8 cellular contexts compared by ENCODE assay signal in the genomic region with DNA sequence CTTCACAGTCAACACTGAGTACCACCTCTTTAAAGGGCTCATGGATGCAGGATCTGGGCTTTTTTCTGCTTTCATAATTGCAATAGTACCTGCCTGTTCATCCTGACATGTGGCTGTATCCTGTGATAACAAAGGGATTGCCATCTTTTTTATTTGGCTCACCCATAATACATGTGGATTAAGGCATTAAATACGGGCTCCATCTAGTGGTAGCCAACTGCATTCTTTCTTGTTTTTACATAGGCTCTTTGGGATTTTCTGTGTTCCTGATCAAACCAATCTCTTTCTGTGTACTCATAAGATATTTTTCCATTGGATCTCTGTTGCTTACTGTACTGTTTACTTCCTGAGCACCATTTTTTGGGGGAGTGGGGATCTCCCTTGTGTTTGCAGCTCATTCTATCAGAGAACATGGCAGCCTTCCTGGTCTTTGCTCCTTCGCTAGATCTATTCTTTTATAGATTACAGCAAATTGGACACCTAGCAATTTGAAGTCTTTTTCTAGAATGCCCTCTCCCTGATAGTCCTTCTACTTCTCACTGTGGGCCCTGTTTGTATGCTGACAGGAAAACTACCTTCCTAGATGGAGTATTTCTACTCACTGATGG.
A peak's percentile ranks its signal among the peaks of the same experiment; 100 is the strongest.
DNase-seq lines count a peak whose midpoint lies in the region; ATAC-seq and TF ChIP-seq lines count a peak whose summit lies in the region.

No MANE protein-coding gene starts in this region.

- no peak overlapping the region for H3K4me3 ChIP-seq in WERI-Rb-1 (ENCODE audit: low read depth, low read length)
- H3K4me3 ChIP-seq in CD8-positive, alpha-beta T cell (ENCODE audit: low read depth, low read length): no peak overlapping the region

- DNase-seq in ACHN (peak; percentile 51), NCI-H1694 (lab: John Stamatoyannopoulos, UW) (peak; percentile 50), WERI-Rb-1 (peak; percentile 15), inferior parietal cortex (ENCODE audit: extremely low spot score) (peak; percentile 49)
- DNase-seq in CD8-positive, alpha-beta T cell: no peak

- H3K4me3 Mint-ChIP-seq in CD8-positive, alpha-beta T cell: no peak overlapping the region

- H3K36me3 Mint-ChIP-seq in CD8-positive, alpha-beta T cell: no peaks in the 10 kb centered on the region

- H3K27me3 Mint-ChIP-seq in CD8-positive, alpha-beta T cell (ENCODE audit: low read depth): no peaks in the 10 kb centered on the region

- H3K36me3 ChIP-seq in WERI-Rb-1: no peaks in the 10 kb centered on the region
- H3K36me3 ChIP-seq in CD8-positive, alpha-beta T cell (ENCODE audit: insufficient read depth, low read length): no peaks in the 10 kb centered on the region

- H3K9me3 ChIP-seq in WERI-Rb-1 (ENCODE audit: severe bottlenecking): no peaks in the 10 kb centered on the region
- H3K9me3 ChIP-seq in CD8-positive, alpha-beta T cell (ENCODE audit: low read length): no peaks in the 10 kb centered on the region

- no peak overlapping the region for H3K27ac ChIP-seq in WERI-Rb-1
- H3K27ac ChIP-seq in CD8-positive, alpha-beta T cell (ENCODE audit: low read depth, low read length): no peak overlapping the region

- no peaks in the 10 kb centered on the region for H3K9me3 Mint-ChIP-seq in CD8-positive, alpha-beta T cell

- no peaks in the 10 kb centered on the region for H3K4me1 Mint-ChIP-seq in CD8-positive, alpha-beta T cell (ENCODE audit: low read depth)

- intact Hi-C loops in CD8-positive, alpha-beta T cell (cut with DNase I, micrococcal nuclease): no loop called here

- ATAC-seq in GM18909 (IDR thresholded peaks at IDR 0.05; ENCODE audit: poor library complexity, unreplicated experiment): peak; percentile 73
- no peak for ATAC-seq in HG03521 (IDR thresholded peaks at IDR 0.05; ENCODE audit: unreplicated experiment)
- no peak for ATAC-seq in CD8-positive, alpha-beta T cell
- no peak for ATAC-seq in GM19395 (IDR thresholded peaks at IDR 0.05; ENCODE audit: unreplicated experiment)

- no peaks in the 10 kb centered on the region for H3K27me3 ChIP-seq in WERI-Rb-1 (ENCODE audit: insufficient read depth, low read depth, severe bottlenecking)
- no peaks in the 10 kb centered on the region for H3K27me3 ChIP-seq in CD8-positive, alpha-beta T cell (ENCODE audit: insufficient read depth, low read length)

- TF ChIP-seq CTCF in WERI-Rb-1 (IDR thresholded peaks at IDR 0.05; ENCODE audit: low read depth, low read length): peak; percentile 59
- no peak for TF ChIP-seq CTCF in CD8-positive, alpha-beta T cell (IDR thresholded peaks at IDR 0.05)

- in situ Hi-C loops in ACHN (cut with HindIII; ENCODE audit: low pct_ligation_motif_present, low pct_unique_long_range_greater_than_20kb, low sequenced_read_pairs): no loop called here

- POLR2A ChIA-PET in CD8-positive, alpha-beta T cell (lab: Charles Lee): no interaction called here

- no peaks in the 10 kb centered on the region for H3K4me1 ChIP-seq in CD8-positive, alpha-beta T cell (ENCODE audit: insufficient read depth, low read length)

- CTCF ChIA-PET in CD8-positive, alpha-beta T cell (lab: Charles Lee): no interaction called here

- H3K27ac Mint-ChIP-seq in CD8-positive, alpha-beta T cell: no peak overlapping the region

Comparison
In these comparisons a context has a peak if more than half of its experiments do, and no peak if none do; other contexts are left out.
1. DNase-seq: peak in ACHN (single experiment), NCI-H1694 (single experiment), WERI-Rb-1 (single experiment) and inferior parietal cortex (single experiment); none in CD8-positive, alpha-beta T cell (0 of 7).